In genomic region chr16:82699711-82700495, GRCh38 we compare ENCODE assay signal across 10 cellular contexts.
DNase-seq lines count a peak whose midpoint lies in the region; ATAC-seq, FAIRE-seq and TF ChIP-seq lines count a peak whose summit lies in the region.
"Had no signal": no experiment of that assay in that cellular context is flagged by ENCODE, and none has a peak within 500 bp of the region (broad histone marks: within the 10 kb centered on the region; RNA-seq: fewer than 3 reads in every experiment).

No MANE protein-coding gene starts in this region.

- peak; percentile 68 for DNase-seq in HS-27A (ENCODE audit: low read depth)
- DNase-seq in astrocyte (ENCODE audit: low read depth): peak; percentile 77
- DNase-seq in heart right ventricle: peak in 1 of 2 donors; percentile 53
- DNase-seq in smooth muscle cell of the brain vasculature (ENCODE audit: low read depth, low spot score): peak; percentile 28
- DNase-seq in type B pancreatic cell (ENCODE audit: extremely low spot score, unreplicated experiment): no peak
- no peak for DNase-seq in activated CD8-positive, alpha-beta memory T cell treated with anti-CD3 and anti-CD28 coated beads, Interleukin-2, amount 50 U/mL, for 48 hours
- no peak for DNase-seq in posterior cingulate gyrus
- DNase-seq: SIG-M5 had no signal

- TF ChIP-seq CTCF in astrocyte (IDR thresholded peaks at IDR 0.05; ENCODE audit: insufficient read depth, low read depth, low read length) (no peak), heart right ventricle (IDR thresholded peaks at IDR 0.05) (no peak), type B pancreatic cell (conservative IDR thresholded peaks at IDR 0.05) (no peak)

- 12 to 18% methylated on average over 9 of the region's 9 CpGs for WGBS in heart right ventricle, 2 donors

- H2AFZ ChIP-seq in astrocyte (ENCODE audit: low read depth, low read length): no peak overlapping the region

- H4K20me1 ChIP-seq in astrocyte (ENCODE audit: insufficient read depth, low read length): no peaks in the 10 kb centered on the region

- peaks cover 39% of the 10 kb centered on the region for H3K79me2 ChIP-seq in astrocyte (ENCODE audit: insufficient read depth, low read length)

- peak overlapping the region; percentile 13 for H3K27ac Mint-ChIP-seq in astrocyte (ENCODE audit: unreplicated experiment)
- H3K27ac Mint-ChIP-seq in type B pancreatic cell: no peak overlapping the region
- H3K27ac Mint-ChIP-seq: IgD-negative memory B cell had no signal

- no peaks in the 10 kb centered on the region for H3K9me3 ChIP-seq in astrocyte (ENCODE audit: insufficient read depth, low read depth, low read length)
- H3K9me3 ChIP-seq in heart right ventricle: peaks cover 0 to 4% (median 0%) of the 10 kb centered on the region in 11 donors

- H3K27ac ChIP-seq in astrocyte (ENCODE audit: low read depth, low read length) (peak overlapping the region; percentile 47), heart right ventricle (peak overlapping the region; percentile 54 to 93 (median 84))

- H3K4me3 Mint-ChIP-seq in astrocyte (ENCODE audit: unreplicated experiment) (no peak overlapping the region), type B pancreatic cell (no peak overlapping the region)
- H3K4me3 Mint-ChIP-seq: IgD-negative memory B cell had no signal

- peaks cover 30% of the 10 kb centered on the region for H3K4me1 ChIP-seq in astrocyte (ENCODE audit: insufficient read depth, low read length)
- peaks cover 9 to 67% (median 50%) of the 10 kb centered on the region in 9 donors for H3K4me1 ChIP-seq in heart right ventricle

- H3K4me3 ChIP-seq in astrocyte (ENCODE audit: insufficient read depth, low read depth, low read length) (peak overlapping the region; percentile 5), heart right ventricle (no peak overlapping the region)

- H3K36me3 ChIP-seq in astrocyte (ENCODE audit: insufficient read depth, low read length) (no peaks in the 10 kb centered on the region), heart right ventricle (no peaks in the 10 kb centered on the region)

- H3K9me3 Mint-ChIP-seq in astrocyte (ENCODE audit: unreplicated experiment) (no peaks in the 10 kb centered on the region), type B pancreatic cell (peaks cover under 1% of the 10 kb centered on the region)

- intact Hi-C loops in heart right ventricle (cut with DNase I): loop anchor here in 4 of 10 donors (5.0 kb wide), 4 partner anchors 48 to 68 kb away; no protein-coding TSS in a partner anchor
- intact Hi-C loops in posterior cingulate gyrus (cut with DNase I): loop anchor here (10.0 kb wide), 1 partner anchor 55 kb away; no protein-coding TSS in a partner anchor

- peaks cover 16% of the 10 kb centered on the region for H3K4me1 Mint-ChIP-seq in astrocyte (ENCODE audit: low read depth, unreplicated experiment)
- no peaks in the 10 kb centered on the region for H3K4me1 Mint-ChIP-seq in type B pancreatic cell (ENCODE audit: unreplicated experiment)

- H3K27me3 Mint-ChIP-seq in astrocyte (ENCODE audit: low read depth, unreplicated experiment) (no peaks in the 10 kb centered on the region), type B pancreatic cell (peaks cover 18% of the 10 kb centered on the region)
- H3K27me3 Mint-ChIP-seq: IgD-negative memory B cell had no signal

- H3K27me3 ChIP-seq in astrocyte (ENCODE audit: insufficient read depth, low read length): no peaks in the 10 kb centered on the region
- H3K27me3 ChIP-seq in heart right ventricle: no peaks in the 10 kb centered on the region

- H3K36me3 Mint-ChIP-seq in astrocyte (ENCODE audit: low read depth, unreplicated experiment): no peaks in the 10 kb centered on the region
- no peaks in the 10 kb centered on the region for H3K36me3 Mint-ChIP-seq in type B pancreatic cell
- H3K36me3 Mint-ChIP-seq: IgD-negative memory B cell had no signal

- peak overlapping the region; percentile 49 for H3K4me2 ChIP-seq in astrocyte (ENCODE audit: low read length)

- ATAC-seq in heart right ventricle (peak; percentile 59 to 82 (median 76)), HG03432 (IDR thresholded peaks at IDR 0.05; ENCODE audit: unreplicated experiment) (no peak)

- H3K9ac ChIP-seq in astrocyte (ENCODE audit: low read length): peak overlapping the region; percentile 42

- peak; percentile 47 for FAIRE-seq in astrocyte (lab: Jason Lieb, UNC)

Comparison
In these comparisons a context has a peak if more than half of its experiments do, and no peak if none do; other contexts are left out.
1. DNase-seq: peak in HS-27A (single experiment), astrocyte (single experiment) and smooth muscle cell of the brain vasculature (single experiment); none in type B pancreatic cell (single experiment), activated CD8-positive, alpha-beta memory T cell treated with anti-CD3 and anti-CD28 coated beads, Interleukin-2, amount 50 U/mL, for 48 hours (single experiment) and posterior cingulate gyrus (0 of 10).